In genomic region chr3:176855901-176856486, GRCh38 we compare ENCODE assay signal across 23 cellular contexts.
DNase-seq lines count a peak whose midpoint lies in the region; ATAC-seq, FAIRE-seq and TF ChIP-seq lines count a peak whose summit lies in the region.
"Had no signal": no experiment of that assay in that cellular context is flagged by ENCODE, and none has a peak within 500 bp of the region (broad histone marks: within the 10 kb centered on the region; RNA-seq: fewer than 3 reads in every experiment).

No MANE protein-coding gene starts in this region.

- TF ChIP-seq CTCF in bronchial epithelial cell (IDR thresholded peaks at IDR 0.05; ENCODE audit: insufficient read depth, low read length, severe bottlenecking) (no peak), left lung (IDR thresholded peaks at IDR 0.05) (no peak), vagina (IDR thresholded peaks at IDR 0.05) (no peak), osteoblast (IDR thresholded peaks at IDR 0.05; ENCODE audit: extremely low read depth, low read depth, low read length) (no peak)

- H3K27me3 ChIP-seq in bronchial epithelial cell (ENCODE audit: control insufficient read depth, insufficient read depth, low read length), result no peaks in the 10 kb centered on the region
- H3K27me3 ChIP-seq in left lung, result no peaks in the 10 kb centered on the region
- no peaks in the 10 kb centered on the region for H3K27me3 ChIP-seq in vagina
- H3K27me3 ChIP-seq in osteoblast (ENCODE audit: insufficient read depth, low read length), result no peaks in the 10 kb centered on the region
- H3K27me3 ChIP-seq: MG63, SJCRH30 had no signal

- H3K4me1 ChIP-seq in left lung (no peaks in the 10 kb centered on the region), vagina (no peaks in the 10 kb centered on the region), osteoblast (ENCODE audit: insufficient read depth, low read length) (no peaks in the 10 kb centered on the region)
- H3K4me1 ChIP-seq: SJCRH30 had no signal

- H3K9me3 ChIP-seq in left lung (no peaks in the 10 kb centered on the region), vagina (no peaks in the 10 kb centered on the region), osteoblast (ENCODE audit: low read depth, low read length) (no peaks in the 10 kb centered on the region)
- H3K9me3 ChIP-seq: MG63, SJCRH30 had no signal

- DNase-seq in DMS53 (lab: John Stamatoyannopoulos, UW) (peak; percentile 42), HT-29 (ENCODE audit: low spot score) (peak; percentile 40), bronchial epithelial cell (ENCODE audit: low read depth) (peak; percentile 12), left lung (no peak), HPDE6-E6E7 (ENCODE audit: extremely low spot score) (no peak), vagina (ENCODE audit: extremely low spot score in 2 of 2) (no peak), osteoblast (ENCODE audit: insufficient read length, low spot score, missing footprints) (no peak), GF-D8 (lab: John Stamatoyannopoulos, UW) (no peak)
- DNase-seq: CD4-positive, CD25-positive, alpha-beta regulatory T cell; COR-L47; DMS 273 treated with DMSO at 0.1 percent for 48 hours; GDM1; Kasumi-1; MG63; NCI-H1048; NCI-H1436 treated with DMSO at 0.1 percent for 48 hours; NCI-H2029 treated with DMSO at 0.1 percent for 48 hours; NCI-H345; NCI-H526 treated with DMSO at 0.1 percent for 48 hours; SJCRH30; T-cell had no signal

- no peaks in the 10 kb centered on the region for H3K79me2 ChIP-seq in osteoblast (ENCODE audit: insufficient read depth, low read length)

- H3K4me2 ChIP-seq in osteoblast (ENCODE audit: insufficient read depth, low read length), result no peak overlapping the region

- H2AFZ ChIP-seq in osteoblast (ENCODE audit: low read length), result no peak overlapping the region

- no peaks in the 10 kb centered on the region for H3K36me3 ChIP-seq in bronchial epithelial cell (ENCODE audit: control insufficient read depth, insufficient read depth, low read length)
- H3K36me3 ChIP-seq in left lung, result no peaks in the 10 kb centered on the region
- no peaks in the 10 kb centered on the region for H3K36me3 ChIP-seq in vagina
- no peaks in the 10 kb centered on the region for H3K36me3 ChIP-seq in osteoblast (ENCODE audit: insufficient read depth, low read length)
- H3K36me3 ChIP-seq: MG63, SJCRH30 had no signal

- no peak for TF ChIP-seq POLR2A in vagina (IDR thresholded peaks at IDR 0.05)

- H3K4me3 ChIP-seq in bronchial epithelial cell (ENCODE audit: low read depth, low read length) (no peak overlapping the region), left lung (no peak overlapping the region), vagina (no peak overlapping the region), osteoblast (ENCODE audit: insufficient read depth, low read length) (no peak overlapping the region)
- H3K4me3 ChIP-seq: MG63, SJCRH30 had no signal

- ATAC-seq in left lung, result peak; percentile 60
- ATAC-seq: Panc1, T-cell had no signal

- intact Hi-C loops in left lung (cut with DNase I) (no loop called here), vagina (cut with DNase I) (no loop called here)

- no peaks in the 10 kb centered on the region for H4K20me1 ChIP-seq in osteoblast (ENCODE audit: insufficient read depth, low read length)

- FAIRE-seq in bronchial epithelial cell (lab: Jason Lieb, UNC), result no peak
- FAIRE-seq: H54 had no signal

- no peak overlapping the region for H3K27ac ChIP-seq in left lung
- H3K27ac ChIP-seq in vagina, result no peak overlapping the region
- no peak overlapping the region for H3K27ac ChIP-seq in osteoblast (ENCODE audit: low read depth, low read length)
- H3K27ac ChIP-seq: SJCRH30 had no signal

Comparison
In these comparisons a context has a peak if more than half of its experiments do, and no peak if none do; other contexts are left out.
1. DNase-seq: peak in DMS53 (single experiment), HT-29 (single experiment) and bronchial epithelial cell (single experiment); none in left lung (0 of 2), HPDE6-E6E7 (single experiment), vagina (0 of 2), osteoblast (single experiment) and GF-D8 (single experiment).